17 cellular contexts compared by ENCODE assay signal in the genomic region with DNA sequence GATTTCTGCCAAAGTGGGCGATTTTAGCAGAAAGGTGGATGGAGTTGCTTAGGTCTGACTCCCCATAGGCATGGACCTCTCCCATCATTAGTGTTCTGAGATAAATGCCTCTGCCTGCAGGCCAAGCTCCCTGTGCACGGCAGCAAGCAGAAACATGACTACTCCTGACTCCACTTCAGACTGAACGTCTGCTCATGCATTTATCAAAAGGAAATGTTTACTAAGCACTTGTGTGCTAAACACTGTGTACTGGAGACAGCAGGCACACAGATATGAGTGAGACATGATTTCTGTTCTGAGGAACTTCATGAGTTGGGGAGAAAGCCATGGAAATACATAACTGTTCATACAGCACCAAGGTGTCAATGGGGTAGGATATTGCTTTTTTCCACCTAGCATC.
DNase-seq lines count a peak whose midpoint lies in the region; ATAC-seq and TF ChIP-seq lines count a peak whose summit lies in the region.
"Had no signal": no experiment of that assay in that cellular context is flagged by ENCODE, and none has a peak within 500 bp of the region (broad histone marks: within the 10 kb centered on the region; RNA-seq: fewer than 3 reads in every experiment).

No MANE protein-coding gene starts in this region.

- H3K36me3 ChIP-seq in heart right ventricle = peaks cover 0 to 6% (median 0%) of the 10 kb centered on the region in 9 donors
- H3K36me3 ChIP-seq: gastroesophageal sphincter, stomach, vagina had no signal

- no peaks in the 10 kb centered on the region for H3K27me3 ChIP-seq in heart right ventricle
- H3K27me3 ChIP-seq: gastroesophageal sphincter, stomach, vagina had no signal

- no peak overlapping the region for H3K27ac ChIP-seq in heart right ventricle
- H3K27ac ChIP-seq: C4-2B, gastroesophageal sphincter, KMS-11, stomach, vagina had no signal

- no peaks in the 10 kb centered on the region for H3K9me3 Mint-ChIP-seq in type B pancreatic cell
- no peaks in the 10 kb centered on the region for H3K9me3 Mint-ChIP-seq in osteocyte (ENCODE audit: unreplicated experiment)
- H3K9me3 Mint-ChIP-seq: neural crest cell had no signal

- no peak overlapping the region for H3K4me3 ChIP-seq in heart right ventricle
- H3K4me3 ChIP-seq: gastroesophageal sphincter, stomach, vagina had no signal

- no peaks in the 10 kb centered on the region for H3K9me3 ChIP-seq in heart right ventricle
- H3K9me3 ChIP-seq: gastroesophageal sphincter, stomach, vagina had no signal

- peak in 6 of 8 donors; percentile 33 to 91 (median 43) for ATAC-seq in heart right ventricle
- no peak for ATAC-seq in GM21786 (IDR thresholded peaks at IDR 0.05; ENCODE audit: unreplicated experiment)
- ATAC-seq: gastroesophageal sphincter had no signal

- DNase-seq in NCI-H2196 (lab: John Stamatoyannopoulos, UW; ENCODE audit: unreplicated experiment) = peak; percentile 43
- DNase-seq in NCI-H2196 treated with DMSO at 0.1 percent for 48 hours (lab: John Stamatoyannopoulos, UW; ENCODE audit: unreplicated experiment) = no peak
- DNase-seq in NCI-H748 (lab: John Stamatoyannopoulos, UW; ENCODE audit: unreplicated experiment) = peak; percentile 95
- DNase-seq in heart right ventricle = no peak
- no peak for DNase-seq in type B pancreatic cell (ENCODE audit: extremely low spot score, unreplicated experiment)
- no peak for DNase-seq in amniotic stem cell (lab: John Stamatoyannopoulos, UW)
- no peak for DNase-seq in osteocyte (ENCODE audit: extremely low spot score, unreplicated experiment)
- DNase-seq: aorta, retina, SIG-M5, stomach had no signal

- H3K36me3 Mint-ChIP-seq in type B pancreatic cell (peaks cover 5% of the 10 kb centered on the region), osteocyte (ENCODE audit: unreplicated experiment) (peaks cover under 1% of the 10 kb centered on the region)

- H3K27ac Mint-ChIP-seq in type B pancreatic cell (peak overlapping the region; percentile 88), osteocyte (ENCODE audit: unreplicated experiment) (no peak overlapping the region)

- H3K27me3 Mint-ChIP-seq in type B pancreatic cell (no peaks in the 10 kb centered on the region), osteocyte (ENCODE audit: unreplicated experiment) (no peaks in the 10 kb centered on the region)

- WGBS in heart right ventricle, 2 donors = 51 to 66% methylated on average over 3 of the region's 3 CpGs

- H3K4me3 Mint-ChIP-seq in type B pancreatic cell (peak overlapping the region; percentile 24), osteocyte (ENCODE audit: unreplicated experiment) (no peak overlapping the region)
- H3K4me3 Mint-ChIP-seq: neural crest cell had no signal

- TF ChIP-seq CTCF in heart right ventricle (IDR thresholded peaks at IDR 0.05) = no peak
- TF ChIP-seq CTCF in type B pancreatic cell (conservative IDR thresholded peaks at IDR 0.05) = no peak
- TF ChIP-seq CTCF in osteocyte (IDR thresholded peaks at IDR 0.05) = no peak

- intact Hi-C loops in heart right ventricle (cut with DNase I) = no loop called here

- H3K4me1 ChIP-seq in heart right ventricle = peaks cover 0 to 4% (median 0%) of the 10 kb centered on the region in 9 donors

- H3K4me1 Mint-ChIP-seq in type B pancreatic cell (ENCODE audit: unreplicated experiment) = peaks cover 23% of the 10 kb centered on the region
- H3K4me1 Mint-ChIP-seq in osteocyte (ENCODE audit: unreplicated experiment) = peaks cover under 1% of the 10 kb centered on the region

Comparison
In these comparisons a context has a peak if more than half of its experiments do, and no peak if none do; other contexts are left out.
1. DNase-seq: peak in NCI-H2196 (single experiment) and NCI-H748 (single experiment); none in NCI-H2196 treated with DMSO at 0.1 percent for 48 hours (single experiment), heart right ventricle (0 of 2), type B pancreatic cell (single experiment), amniotic stem cell (single experiment) and osteocyte (single experiment).